In the genomic region with DNA sequence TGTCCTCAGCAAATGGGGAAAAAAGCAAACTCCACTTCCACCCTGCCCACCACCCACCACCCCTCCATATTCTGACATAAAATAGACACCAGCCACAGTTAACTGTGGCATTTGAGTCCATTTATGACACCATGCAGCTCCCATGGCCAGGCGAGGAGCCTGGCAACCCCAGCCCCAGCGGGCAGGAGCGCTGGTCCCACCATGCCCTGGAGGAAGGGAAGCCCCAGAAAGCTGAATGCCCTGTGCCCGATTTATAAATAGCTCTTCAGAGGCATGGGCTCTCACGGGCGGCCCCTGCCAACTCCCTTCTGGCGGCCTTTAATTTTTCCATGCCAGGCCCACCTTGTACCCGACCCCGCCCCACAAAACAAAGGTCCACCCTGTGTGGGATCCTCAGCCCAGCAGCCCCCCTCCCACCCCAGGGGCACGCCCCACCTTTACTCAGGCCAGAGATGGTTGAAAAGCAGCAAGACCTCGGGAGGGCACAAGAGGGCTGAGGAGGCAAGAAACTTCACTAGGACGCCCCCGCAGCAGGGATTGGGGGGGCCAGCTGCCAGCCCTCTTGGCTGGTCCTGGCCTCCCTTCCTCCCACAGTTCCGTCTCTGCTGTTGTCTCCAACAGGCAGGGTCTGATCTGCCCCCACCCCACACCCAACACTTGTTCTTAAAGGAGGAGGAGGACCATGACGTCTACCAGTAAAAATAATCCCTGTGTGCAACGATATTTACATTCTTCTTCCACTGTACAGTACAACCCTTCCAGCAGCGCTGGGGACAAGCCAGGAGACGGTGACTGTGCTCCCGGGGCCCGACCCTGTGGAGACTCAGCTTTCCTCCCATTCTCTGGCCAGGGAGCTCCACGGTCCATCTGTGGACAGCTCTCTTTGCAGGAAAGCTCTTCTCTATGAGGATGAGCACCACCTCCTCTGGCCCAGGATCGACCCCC, we compare ENCODE assay signal across 2 cellular contexts.
TF ChIP-seq lines count a peak whose summit lies in the region.

No MANE protein-coding gene starts in this region.

TF ChIP-seq in K562, 482 proteins besides CTCF, POLR2A, EP300 and RAD21 (continued from another document):
- TF ChIP-seq, protein P1, sequence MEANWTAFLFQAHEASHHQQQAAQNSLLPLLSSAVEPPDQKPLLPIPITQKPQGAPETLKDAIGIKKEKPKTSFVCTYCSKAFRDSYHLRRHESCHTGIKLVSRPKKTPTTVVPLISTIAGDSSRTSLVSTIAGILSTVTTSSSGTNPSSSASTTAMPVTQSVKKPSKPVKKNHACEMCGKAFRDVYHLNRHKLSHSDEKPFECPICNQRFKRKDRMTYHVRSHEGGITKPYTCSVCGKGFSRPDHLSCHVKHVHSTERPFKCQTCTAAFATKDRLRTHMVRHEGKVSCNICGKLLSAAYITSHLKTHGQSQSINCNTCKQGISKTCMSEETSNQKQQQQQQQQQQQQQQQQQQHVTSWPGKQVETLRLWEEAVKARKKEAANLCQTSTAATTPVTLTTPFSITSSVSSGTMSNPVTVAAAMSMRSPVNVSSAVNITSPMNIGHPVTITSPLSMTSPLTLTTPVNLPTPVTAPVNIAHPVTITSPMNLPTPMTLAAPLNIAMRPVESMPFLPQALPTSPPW (CRISPR knock-in tag; IDR thresholded peaks at IDR 0.05) = peak; percentile 58

TF ChIP-seq in HepG2, 621 proteins besides CTCF, POLR2A, EP300 and RAD21 (continued from another document):
- TF ChIP-seq, protein P2, sequence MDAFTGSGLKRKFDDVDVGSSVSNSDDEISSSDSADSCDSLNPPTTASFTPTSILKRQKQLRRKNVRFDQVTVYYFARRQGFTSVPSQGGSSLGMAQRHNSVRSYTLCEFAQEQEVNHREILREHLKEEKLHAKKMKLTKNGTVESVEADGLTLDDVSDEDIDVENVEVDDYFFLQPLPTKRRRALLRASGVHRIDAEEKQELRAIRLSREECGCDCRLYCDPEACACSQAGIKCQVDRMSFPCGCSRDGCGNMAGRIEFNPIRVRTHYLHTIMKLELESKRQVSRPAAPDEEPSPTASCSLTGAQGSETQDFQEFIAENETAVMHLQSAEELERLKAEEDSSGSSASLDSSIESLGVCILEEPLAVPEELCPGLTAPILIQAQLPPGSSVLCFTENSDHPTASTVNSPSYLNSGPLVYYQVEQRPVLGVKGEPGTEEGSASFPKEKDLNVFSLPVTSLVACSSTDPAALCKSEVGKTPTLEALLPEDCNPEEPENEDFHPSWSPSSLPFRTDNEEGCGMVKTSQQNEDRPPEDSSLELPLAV (CRISPR knock-in tag; conservative IDR thresholded peaks at IDR 0.05; ENCODE audit: low read depth) = no peak
- TF ChIP-seq, protein P3, sequence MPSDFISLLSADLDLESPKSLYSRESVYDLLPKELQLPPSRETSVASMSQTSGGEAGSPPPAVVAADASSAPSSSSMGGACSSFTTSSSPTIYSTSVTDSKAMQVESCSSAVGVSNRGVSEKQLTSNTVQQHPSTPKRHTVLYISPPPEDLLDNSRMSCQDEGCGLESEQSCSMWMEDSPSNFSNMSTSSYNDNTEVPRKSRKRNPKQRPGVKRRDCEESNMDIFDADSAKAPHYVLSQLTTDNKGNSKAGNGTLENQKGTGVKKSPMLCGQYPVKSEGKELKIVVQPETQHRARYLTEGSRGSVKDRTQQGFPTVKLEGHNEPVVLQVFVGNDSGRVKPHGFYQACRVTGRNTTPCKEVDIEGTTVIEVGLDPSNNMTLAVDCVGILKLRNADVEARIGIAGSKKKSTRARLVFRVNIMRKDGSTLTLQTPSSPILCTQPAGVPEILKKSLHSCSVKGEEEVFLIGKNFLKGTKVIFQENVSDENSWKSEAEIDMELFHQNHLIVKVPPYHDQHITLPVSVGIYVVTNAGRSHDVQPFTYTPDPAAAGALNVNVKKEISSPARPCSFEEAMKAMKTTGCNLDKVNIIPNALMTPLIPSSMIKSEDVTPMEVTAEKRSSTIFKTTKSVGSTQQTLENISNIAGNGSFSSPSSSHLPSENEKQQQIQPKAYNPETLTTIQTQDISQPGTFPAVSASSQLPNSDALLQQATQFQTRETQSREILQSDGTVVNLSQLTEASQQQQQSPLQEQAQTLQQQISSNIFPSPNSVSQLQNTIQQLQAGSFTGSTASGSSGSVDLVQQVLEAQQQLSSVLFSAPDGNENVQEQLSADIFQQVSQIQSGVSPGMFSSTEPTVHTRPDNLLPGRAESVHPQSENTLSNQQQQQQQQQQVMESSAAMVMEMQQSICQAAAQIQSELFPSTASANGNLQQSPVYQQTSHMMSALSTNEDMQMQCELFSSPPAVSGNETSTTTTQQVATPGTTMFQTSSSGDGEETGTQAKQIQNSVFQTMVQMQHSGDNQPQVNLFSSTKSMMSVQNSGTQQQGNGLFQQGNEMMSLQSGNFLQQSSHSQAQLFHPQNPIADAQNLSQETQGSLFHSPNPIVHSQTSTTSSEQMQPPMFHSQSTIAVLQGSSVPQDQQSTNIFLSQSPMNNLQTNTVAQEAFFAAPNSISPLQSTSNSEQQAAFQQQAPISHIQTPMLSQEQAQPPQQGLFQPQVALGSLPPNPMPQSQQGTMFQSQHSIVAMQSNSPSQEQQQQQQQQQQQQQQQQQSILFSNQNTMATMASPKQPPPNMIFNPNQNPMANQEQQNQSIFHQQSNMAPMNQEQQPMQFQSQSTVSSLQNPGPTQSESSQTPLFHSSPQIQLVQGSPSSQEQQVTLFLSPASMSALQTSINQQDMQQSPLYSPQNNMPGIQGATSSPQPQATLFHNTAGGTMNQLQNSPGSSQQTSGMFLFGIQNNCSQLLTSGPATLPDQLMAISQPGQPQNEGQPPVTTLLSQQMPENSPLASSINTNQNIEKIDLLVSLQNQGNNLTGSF (CRISPR knock-in tag; IDR thresholded peaks at IDR 0.05) = no peak
- TF ChIP-seq ZNF672 (CRISPR knock-in tag; IDR thresholded peaks at IDR 0.05) (no peak), RBFOX2 (IDR thresholded peaks at IDR 0.05; ENCODE audit: low read depth, low read length) (no peak), CEBPB (IDR thresholded peaks at IDR 0.05; ENCODE audit: borderline replicate concordance, low read depth, low read length) (no peak), RFX3 (CRISPR knock-in tag; IDR thresholded peaks at IDR 0.05) (no peak)
- TF ChIP-seq, protein P4, sequence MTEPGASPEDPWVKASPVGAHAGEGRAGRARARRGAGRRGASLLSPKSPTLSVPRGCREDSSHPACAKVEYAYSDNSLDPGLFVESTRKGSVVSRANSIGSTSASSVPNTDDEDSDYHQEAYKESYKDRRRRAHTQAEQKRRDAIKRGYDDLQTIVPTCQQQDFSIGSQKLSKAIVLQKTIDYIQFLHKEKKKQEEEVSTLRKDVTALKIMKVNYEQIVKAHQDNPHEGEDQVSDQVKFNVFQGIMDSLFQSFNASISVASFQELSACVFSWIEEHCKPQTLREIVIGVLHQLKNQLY (CRISPR knock-in tag; IDR thresholded peaks at IDR 0.05) = no peak
TF ChIP-seq in HepG2: peak in this region for 0.
